Comparison of ENCODE assay signal across 11 cellular contexts in genomic region chr15:31335991-31336942, GRCh38. TPM values are rescaled to one million over a fixed set of nuclear protein-coding genes. Genes with fewer than 3 reads are reported as not detected.
DNase-seq lines count a peak whose midpoint lies in the region; ATAC-seq, FAIRE-seq and TF ChIP-seq lines count a peak whose summit lies in the region.
"Had no signal": no experiment of that assay in that cellular context is flagged by ENCODE, and none has a peak within 500 bp of the region (broad histone marks: within the 10 kb centered on the region; RNA-seq: fewer than 3 reads in every experiment).

No MANE protein-coding gene starts in this region.

- POLR2A ChIA-PET in activated CD8-positive, alpha-beta T cell treated with anti-CD3 and anti-CD28 coated beads, Interleukin-2, amount 10 ng/mL, durations not matched to agents 7 days and 5 days (lab: Charles Lee), result interaction anchor here (1.4 kb wide), 1 partner anchor 10 kb away, joined by 4 read pairs; no protein-coding TSS in a partner anchor

- H3K9me3 ChIP-seq in kidney (ENCODE audit: control insufficient read depth in 1 of 2, low read length in 2 of 2), result no peaks in the 10 kb centered on the region

- intact Hi-C loops in kidney (cut with DNase I), result no loop called here

- no peak for DNase-seq in activated CD8-positive, alpha-beta T cell treated with anti-CD3 and anti-CD28 coated beads, Interleukin-2, amount 10 ng/mL, durations not matched to agents 7 days and 5 days
- peak; percentile 78 for DNase-seq in kidney
- DNase-seq in stimulated activated naive CD8-positive, alpha-beta T cell treated with anti-CD3 and anti-CD28 coated beads, Interleukin-15, amount 100 ng/mL, for 72 hours, result no peak
- DNase-seq in stimulated activated CD4-positive, alpha-beta T cell treated with anti-CD3 and anti-CD28 coated beads, Interleukin-12 subunit alpha, Interleukin-12 subunit beta, amount 100 ng/mL, for 4 hours, result no peak
- DNase-seq in stimulated activated CD4-positive, alpha-beta T cell treated with anti-CD3 and anti-CD28 coated beads, Interleukin-1b, Interleukin-23, amount 100 ng/mL, for 48 hours, result no peak
- DNase-seq: activated effector memory CD4-positive, alpha-beta T cell treated with anti-CD3 and anti-CD28 coated beads, Interleukin-2, amount 50 U/mL, for 16 hours; effector CD4-positive, alpha-beta T cell; NCI-H1694 treated with DMSO at 0.1 percent for 48 hours; PC-3 had no signal

- TF ChIP-seq CTCF in kidney (IDR thresholded peaks at IDR 0.05; ENCODE audit: borderline replicate concordance, extremely low read depth, insufficient read depth), result no peak

- H3K27me3 Mint-ChIP-seq in IgD-negative memory B cell, result no peaks in the 10 kb centered on the region
- no peaks in the 10 kb centered on the region for H3K27me3 Mint-ChIP-seq in activated CD8-positive, alpha-beta T cell treated with anti-CD3 and anti-CD28 coated beads, Interleukin-2, amount 10 ng/mL, durations not matched to agents 7 days and 5 days (ENCODE audit: low read depth)
- no peaks in the 10 kb centered on the region for H3K27me3 Mint-ChIP-seq in stimulated activated naive CD8-positive, alpha-beta T cell treated with anti-CD3 and anti-CD28 coated beads, Interleukin-15, amount 100 ng/mL, for 72 hours

- peak overlapping the region in 1 of 2 donors; percentile 2 for H3K4me3 ChIP-seq in kidney (ENCODE audit: low read length in 2 of 2)

- peak overlapping the region in 1 of 2 donors; percentile 1 for H3K9ac ChIP-seq in kidney (ENCODE audit: low read length in 2 of 2)

- CTCF ChIA-PET in activated CD8-positive, alpha-beta T cell treated with anti-CD3 and anti-CD28 coated beads, Interleukin-2, amount 10 ng/mL, durations not matched to agents 7 days and 5 days (lab: Charles Lee), result interaction anchor here (1.0 to 1.2 kb wide), 2 partner anchors 10 kb away, joined by 3 to 4 read pairs; no protein-coding TSS in a partner anchor

- peak overlapping the region in 3 of 4 donors; percentile 47 to 77 (median 60) for H3K4me3 Mint-ChIP-seq in IgD-negative memory B cell
- no peak overlapping the region for H3K4me3 Mint-ChIP-seq in activated CD8-positive, alpha-beta T cell treated with anti-CD3 and anti-CD28 coated beads, Interleukin-2, amount 10 ng/mL, durations not matched to agents 7 days and 5 days
- H3K4me3 Mint-ChIP-seq in stimulated activated naive CD8-positive, alpha-beta T cell treated with anti-CD3 and anti-CD28 coated beads, Interleukin-15, amount 100 ng/mL, for 72 hours, result peak overlapping the region; percentile 5 to 57

- H3K27ac ChIP-seq in kidney (ENCODE audit: low read depth in 2 of 2, low read length in 2 of 2), result peak overlapping the region; percentile 73 to 87

- peaks cover 2% of the 10 kb centered on the region for H3K36me3 Mint-ChIP-seq in IgD-negative memory B cell
- peaks cover 52% of the 10 kb centered on the region for H3K36me3 Mint-ChIP-seq in activated CD8-positive, alpha-beta T cell treated with anti-CD3 and anti-CD28 coated beads, Interleukin-2, amount 10 ng/mL, durations not matched to agents 7 days and 5 days (ENCODE audit: low read depth)

- peak overlapping the region; percentile 47 to 78 (median 78) for H3K27ac Mint-ChIP-seq in IgD-negative memory B cell
- peak overlapping the region; percentile 31 for H3K27ac Mint-ChIP-seq in activated CD8-positive, alpha-beta T cell treated with anti-CD3 and anti-CD28 coated beads, Interleukin-2, amount 10 ng/mL, durations not matched to agents 7 days and 5 days
- peak overlapping the region in 1 of 2 donors; percentile 80 for H3K27ac Mint-ChIP-seq in stimulated activated naive CD8-positive, alpha-beta T cell treated with anti-CD3 and anti-CD28 coated beads, Interleukin-15, amount 100 ng/mL, for 72 hours

- FAIRE-seq in kidney (lab: Jason Lieb, UNC), result no peak

- H3K4me1 Mint-ChIP-seq in IgD-negative memory B cell, result peaks cover 64 to 82% (median 70%) of the 10 kb centered on the region in 3 donors
- H3K4me1 Mint-ChIP-seq in activated CD8-positive, alpha-beta T cell treated with anti-CD3 and anti-CD28 coated beads, Interleukin-2, amount 10 ng/mL, durations not matched to agents 7 days and 5 days (ENCODE audit: low read depth), result peaks cover 100% of the 10 kb centered on the region
- peaks cover 100% of the 10 kb centered on the region for H3K4me1 Mint-ChIP-seq in stimulated activated naive CD8-positive, alpha-beta T cell treated with anti-CD3 and anti-CD28 coated beads, Interleukin-15, amount 100 ng/mL, for 72 hours

- H3K9me3 Mint-ChIP-seq in IgD-negative memory B cell, result no peaks in the 10 kb centered on the region
- no peaks in the 10 kb centered on the region for H3K9me3 Mint-ChIP-seq in activated CD8-positive, alpha-beta T cell treated with anti-CD3 and anti-CD28 coated beads, Interleukin-2, amount 10 ng/mL, durations not matched to agents 7 days and 5 days (ENCODE audit: insufficient read depth)
- no peaks in the 10 kb centered on the region for H3K9me3 Mint-ChIP-seq in stimulated activated naive CD8-positive, alpha-beta T cell treated with anti-CD3 and anti-CD28 coated beads, Interleukin-15, amount 100 ng/mL, for 72 hours

- no peaks in the 10 kb centered on the region for H3K36me3 ChIP-seq in kidney (ENCODE audit: control insufficient read depth in 1 of 2, insufficient read depth in 2 of 2, low read length in 2 of 2)

- no peak for ATAC-seq in activated CD8-positive, alpha-beta T cell treated with anti-CD3 and anti-CD28 coated beads, Interleukin-2, amount 10 ng/mL, durations not matched to agents 7 days and 5 days
- no peak for ATAC-seq in stimulated activated naive CD8-positive, alpha-beta T cell treated with anti-CD3 and anti-CD28 coated beads, Interleukin-15, amount 100 ng/mL, for 72 hours
- no peak for ATAC-seq in GM19324 (IDR thresholded peaks at IDR 0.05; ENCODE audit: low FRiP score, unreplicated experiment)
- ATAC-seq: PC-3 had no signal

- H3K4me1 ChIP-seq in kidney (ENCODE audit: control insufficient read depth in 1 of 2, insufficient read depth in 1 of 2, low read depth in 1 of 2, low read length in 2 of 2), result peaks cover 79 to 89% of the 10 kb centered on the region in 2 donors

RNA-seq across cellular contexts. Expression of gene KLF13, which starts 9.6 kb away (rescaled TPM):
- polyA plus RNA-seq in IgD-negative memory B cell (81.4 TPM), kidney (ENCODE audit: insufficient read depth, low read depth, low replicate concordance) (55.5 TPM)
- total RNA-seq in activated CD8-positive, alpha-beta T cell treated with anti-CD3 and anti-CD28 coated beads, Interleukin-2, amount 10 ng/mL, durations not matched to agents 7 days and 5 days, result 100 to 1,000 TPM; 214 to 215 TPM
- 123 TPM for total RNA-seq in kidney
